ENCODE assay signal across 8 cellular contexts in genomic region chr19:925087-925911, GRCh38. TPM values are rescaled to one million over a fixed set of nuclear protein-coding genes. Genes with fewer than 3 reads are reported as not detected.
DNase-seq lines count a peak whose midpoint lies in the region; ATAC-seq and TF ChIP-seq lines count a peak whose summit lies in the region.

No MANE protein-coding gene starts in this region.

- H3K27me3 Mint-ChIP-seq in activated naive CD4-positive, alpha-beta T cell treated with anti-CD3 and anti-CD28 coated beads for 36 hours (ENCODE audit: low read depth): no peaks in the 10 kb centered on the region

- peak overlapping the region; percentile 63 for H3K27ac ChIP-seq in SJCRH30
- peak overlapping the region; percentile 68 to 89 (median 84) for H3K27ac ChIP-seq in gastroesophageal sphincter
- peak overlapping the region; percentile 89 to 92 (median 91) for H3K27ac ChIP-seq in transverse colon

- peaks cover 31% of the 10 kb centered on the region for H3K79me2 ChIP-seq in Loucy (ENCODE audit: insufficient read depth, low read length)

- no peak for TF ChIP-seq POLR2A in gastroesophageal sphincter (IDR thresholded peaks at IDR 0.05)
- no peak for TF ChIP-seq POLR2A in transverse colon (IDR thresholded peaks at IDR 0.05)

- H3K9me3 Mint-ChIP-seq in activated naive CD4-positive, alpha-beta T cell treated with anti-CD3 and anti-CD28 coated beads for 36 hours: no peaks in the 10 kb centered on the region

- H4K20me1 ChIP-seq in Loucy (ENCODE audit: insufficient read depth, low read length, poor library complexity, severe bottlenecking): peaks cover 4% of the 10 kb centered on the region

- in situ Hi-C loops in HAP-1 (cut with MboI; ENCODE audit: low sequenced_read_pairs): loop anchor here (10.0 kb wide), 1 partner anchor 320 kb away; the partner anchor contains the start of genes ATP5F1D and MIDN
- in situ Hi-C loops in transverse colon (cut with MboI; ENCODE audit: low pct_ligation_motif_present in 1 of 4, low pct_unique_long_range_greater_than_20kb in 1 of 4, low sequenced_read_pairs in 3 of 4): loop anchor here in 3 of 4 donors (10.0 kb wide), 3 partner anchors 60 to 160 kb away; partner anchors contain the start of genes CFD (in 1 of the 3), ELANE (in 1 of the 3) and WDR18 (in 1 of the 3)

- H3K4me3 ChIP-seq in HAP-1: peak overlapping the region; percentile 76
- peak overlapping the region; percentile 100 for H3K4me3 ChIP-seq in Loucy (ENCODE audit: low read length, poor library complexity, severe bottlenecking)
- peak overlapping the region; percentile 92 for H3K4me3 ChIP-seq in SJCRH30
- peak overlapping the region; percentile 79 to 93 for H3K4me3 ChIP-seq in gastroesophageal sphincter
- peak overlapping the region; percentile 99 for H3K4me3 ChIP-seq in neuron (ENCODE audit: low read length)
- peak overlapping the region; percentile 85 to 99 (median 88) for H3K4me3 ChIP-seq in transverse colon

- no peaks in the 10 kb centered on the region for H3F3A ChIP-seq in Loucy (ENCODE audit: low read depth)

- 0% methylated on average over 2 to 3 of the region's 81 CpGs for WGBS in gastroesophageal sphincter (ENCODE audit: low coverage in 1 of 2), 2 donors
- WGBS in transverse colon (ENCODE audit: low coverage in 1 of 2), 2 donors: 0 to 2% methylated on average over 8 to 34 of the region's 81 CpGs

- peak overlapping the region; percentile 98 for H3K9ac ChIP-seq in Loucy (ENCODE audit: low read depth, low read length, poor library complexity, severe bottlenecking)

- peaks cover 11% of the 10 kb centered on the region for H3K4me1 ChIP-seq in HAP-1
- H3K4me1 ChIP-seq in Loucy (ENCODE audit: insufficient read depth, low read length, poor library complexity, severe bottlenecking): peaks cover 2% of the 10 kb centered on the region
- peaks cover 11% of the 10 kb centered on the region for H3K4me1 ChIP-seq in SJCRH30
- H3K4me1 ChIP-seq in gastroesophageal sphincter: peaks cover 0 to 63% (median 12%) of the 10 kb centered on the region in 3 donors
- peaks cover 16% of the 10 kb centered on the region for H3K4me1 ChIP-seq in neuron (ENCODE audit: insufficient read depth, low read length)
- peaks cover 0 to 34% (median 27%) of the 10 kb centered on the region in 4 donors for H3K4me1 ChIP-seq in transverse colon

- intact Hi-C loops in activated naive CD4-positive, alpha-beta T cell treated with anti-CD3 and anti-CD28 coated beads for 36 hours (cut with micrococcal nuclease): loop anchor here (1.0 to 5.0 kb wide), 4 partner anchors 59 to 267 kb away; partner anchors contain the start of genes POLR2E and WDR18
- intact Hi-C loops in transverse colon (cut with DNase I; ENCODE audit: low total_unique reads): loop anchor here (10.0 kb wide), 1 partner anchor 180 kb away; the partner anchor contains the start of gene GPX4

- CTCF ChIA-PET in activated naive CD4-positive, alpha-beta T cell treated with anti-CD3 and anti-CD28 coated beads for 36 hours (lab: Charles Lee): interaction anchor here (8.3 kb wide), 1 partner anchor 58 kb away, joined by 102 read pairs; the partner anchor contains the start of gene WDR18

- H3K27me3 ChIP-seq in HAP-1 (ENCODE audit: low read depth): no peaks in the 10 kb centered on the region
- peaks cover 5% of the 10 kb centered on the region for H3K27me3 ChIP-seq in Loucy (ENCODE audit: insufficient read depth, low read length, poor library complexity, severe bottlenecking)
- H3K27me3 ChIP-seq in SJCRH30: no peaks in the 10 kb centered on the region
- peaks cover 13% of the 10 kb centered on the region for H3K27me3 ChIP-seq in gastroesophageal sphincter
- H3K27me3 ChIP-seq in neuron (ENCODE audit: insufficient read depth, low read length): no peaks in the 10 kb centered on the region
- peaks cover 12% of the 10 kb centered on the region for H3K27me3 ChIP-seq in transverse colon

- no peaks in the 10 kb centered on the region for H3K9me2 ChIP-seq in Loucy (replicated peaks; ENCODE audit: low read depth, low read length)

- peaks cover 15% of the 10 kb centered on the region for H3K4me1 Mint-ChIP-seq in activated naive CD4-positive, alpha-beta T cell treated with anti-CD3 and anti-CD28 coated beads for 36 hours (ENCODE audit: low read depth)

- peak; percentile 82 for ATAC-seq in gastroesophageal sphincter

- peak overlapping the region; percentile 69 for H3K4me3 Mint-ChIP-seq in activated naive CD4-positive, alpha-beta T cell treated with anti-CD3 and anti-CD28 coated beads for 36 hours

- TF ChIP-seq CTCF in Loucy (conservative IDR thresholded peaks at IDR 0.05; ENCODE audit: low read length) (no peak), gastroesophageal sphincter (IDR thresholded peaks at IDR 0.05) (no peak), transverse colon (IDR thresholded peaks at IDR 0.05) (no peak)

- peak overlapping the region; percentile 92 for H3K4me2 ChIP-seq in Loucy (ENCODE audit: low read depth, low read length, poor library complexity, severe bottlenecking)

- DNase-seq in GF-D8 (lab: John Stamatoyannopoulos, UW) (peak; percentile 87), HAP-1 (ENCODE audit: low spot score in 2 of 2) (peak; percentile 80 to 90), SJCRH30 (peak; percentile 84 to 89), transverse colon (peak; percentile 80)
- peak; percentile 76 for DNase-seq in activated naive CD4-positive, alpha-beta T cell treated with anti-CD3 and anti-CD28 coated beads for 36 hours

- no peaks in the 10 kb centered on the region for H3K9me3 ChIP-seq in HAP-1
- H3K9me3 ChIP-seq in Loucy (ENCODE audit: insufficient read depth, low read depth, low read length): no peaks in the 10 kb centered on the region
- no peaks in the 10 kb centered on the region for H3K9me3 ChIP-seq in SJCRH30 (replicated peaks)
- no peaks in the 10 kb centered on the region for H3K9me3 ChIP-seq in gastroesophageal sphincter
- no peaks in the 10 kb centered on the region for H3K9me3 ChIP-seq in neuron (ENCODE audit: low read length)
- no peaks in the 10 kb centered on the region for H3K9me3 ChIP-seq in transverse colon

- no peaks in the 10 kb centered on the region for H3K36me3 Mint-ChIP-seq in activated naive CD4-positive, alpha-beta T cell treated with anti-CD3 and anti-CD28 coated beads for 36 hours (ENCODE audit: low read depth)

- TF ChIP-seq EP300 in gastroesophageal sphincter (IDR thresholded peaks at IDR 0.05) (no peak), transverse colon (IDR thresholded peaks at IDR 0.05; ENCODE audit: low read depth) (no peak)

- H3K36me3 ChIP-seq in HAP-1 (replicated peaks) (peaks cover 14% of the 10 kb centered on the region), Loucy (ENCODE audit: insufficient read depth, low read length) (no peaks in the 10 kb centered on the region), SJCRH30 (no peaks in the 10 kb centered on the region; the same call in 1 of the 2 replicates), gastroesophageal sphincter (peaks cover 0 to 15% of the 10 kb centered on the region in 2 donors), neuron (ENCODE audit: insufficient read depth, low read length) (peaks cover 3% of the 10 kb centered on the region), transverse colon (no peaks in the 10 kb centered on the region)

- H2AFZ ChIP-seq in Loucy (ENCODE audit: low read length): peak overlapping the region; percentile 93
- peak overlapping the region; percentile 86 for H2AFZ ChIP-seq in neuron (ENCODE audit: low read depth, low read length)

- peak overlapping the region; percentile 56 for H3K27ac Mint-ChIP-seq in activated naive CD4-positive, alpha-beta T cell treated with anti-CD3 and anti-CD28 coated beads for 36 hours

RNA-seq across cellular contexts. Expression of gene ARID3A, which starts 0.5 kb away (rescaled TPM):
- total RNA-seq in SJCRH30 (2014; rRNA removed; shearing (Covaris generic)): 28.7 and 34.8 TPM in 2 replicates
- total RNA-seq in activated naive CD4-positive, alpha-beta T cell treated with anti-CD3 and anti-CD28 coated beads for 36 hours: 10 to 100 TPM; 23.1 to 28.4 TPM
- total RNA-seq in gastroesophageal sphincter (1 to 10 TPM; 3.6 to 6.2 (median 4.9) TPM), transverse colon (1 to 10 TPM; 2.2 to 8.7 (median 4.3) TPM)

RNA-seq across cellular contexts. Expression of gene KISS1R, which starts 8.2 kb away (rescaled TPM):
- 0.08 TPM in 1 of 2 replicates, not detected in the other for total RNA-seq in SJCRH30 (2014; rRNA removed; shearing (Covaris generic))
- total RNA-seq in activated naive CD4-positive, alpha-beta T cell treated with anti-CD3 and anti-CD28 coated beads for 36 hours: 1 to 10 TPM; 5.3 to 6.6 TPM
- total RNA-seq in gastroesophageal sphincter (not detected), transverse colon (not detected)

RNA-seq across cellular contexts. Expression of gene R3HDM4, which starts 12.3 kb away (rescaled TPM):
- 18.3 and 19.8 TPM in 2 replicates for total RNA-seq in SJCRH30 (2014; rRNA removed; shearing (Covaris generic))
- total RNA-seq in activated naive CD4-positive, alpha-beta T cell treated with anti-CD3 and anti-CD28 coated beads for 36 hours: 100 to 1,000 TPM; 111 to 120 TPM
- 10 to 100 TPM; 23.7 to 44.9 (median 32.9) TPM for total RNA-seq in gastroesophageal sphincter
- total RNA-seq in transverse colon: 10 to 100 TPM; 43.8 to 49.4 (median 46.7) TPM

RNA-seq across cellular contexts. Expression of gene RNU6-9, which starts 32.0 kb away (rescaled TPM):
- total RNA-seq in SJCRH30 (2014; rRNA removed; shearing (Covaris generic)): not detected in 2 replicates
- not detected for total RNA-seq in activated naive CD4-positive, alpha-beta T cell treated with anti-CD3 and anti-CD28 coated beads for 36 hours
- not detected for total RNA-seq in gastroesophageal sphincter
- total RNA-seq in transverse colon: not detected

RNA-seq across cellular contexts. Expression of gene MED16, which starts 32.3 kb away (rescaled TPM):
- total RNA-seq in SJCRH30 (2014; rRNA removed; shearing (Covaris generic)): 19.6 and 21.3 TPM in 2 replicates
- total RNA-seq in activated naive CD4-positive, alpha-beta T cell treated with anti-CD3 and anti-CD28 coated beads for 36 hours: 10 to 100 TPM; 61.3 to 68.1 TPM
- total RNA-seq in gastroesophageal sphincter (10 to 100 TPM; 20.2 to 40.3 (median 28.1) TPM), transverse colon (100 to 1,000 TPM in 1 of 4 donors, 10 to 100 TPM in 3; 58.1 to 158 (median 78.4) TPM)

Comparison
In these comparisons a context has a peak if more than half of its experiments do, and no peak if none do; other contexts are left out.
1. Peak in every context shown above with its lines: DNase-seq, ATAC-seq, H3K4me3 ChIP-seq and H3K27ac ChIP-seq.